Comparison of ENCODE assay signal across 11 cellular contexts in the genomic region with DNA sequence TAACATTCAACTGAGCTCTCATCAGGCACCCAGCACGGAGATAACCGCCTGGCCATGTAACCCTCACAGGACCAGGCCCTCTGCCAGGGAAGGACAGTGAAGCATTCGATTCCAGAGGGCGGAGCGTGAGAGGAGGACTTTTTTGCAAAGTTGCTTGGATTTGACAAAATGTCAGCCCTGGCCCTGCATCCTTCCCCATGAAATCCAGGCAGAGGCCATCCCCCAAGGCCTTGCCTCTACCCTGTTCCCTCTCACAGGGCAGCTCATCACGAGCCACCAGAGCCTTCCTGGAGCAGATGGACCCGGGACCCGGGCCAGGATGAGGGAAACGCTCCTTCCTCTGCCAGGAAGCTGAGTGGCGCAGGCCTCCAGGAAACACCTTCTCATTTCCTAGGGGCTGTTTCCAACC. TPM values are rescaled to one million over a fixed set of nuclear protein-coding genes. Genes with fewer than 3 reads are reported as not detected.
DNase-seq lines count a peak whose midpoint lies in the region; ATAC-seq, FAIRE-seq and TF ChIP-seq lines count a peak whose summit lies in the region.
"Had no signal": no experiment of that assay in that cellular context is flagged by ENCODE, and none has a peak within 500 bp of the region (broad histone marks: within the 10 kb centered on the region; RNA-seq: fewer than 3 reads in every experiment).

No MANE protein-coding gene starts in this region.

- H3K9me2 ChIP-seq in GM23338 (ENCODE audit: insufficient read depth) = no peaks in the 10 kb centered on the region

- intact Hi-C loops in kidney (cut with DNase I) (no loop called here), spleen (cut with DNase I; ENCODE audit: low total_unique reads) (no loop called here)
- intact Hi-C loops in CD4-positive, alpha-beta T cell (cut with DNase I, micrococcal nuclease) = no loop called here

- no peak overlapping the region; the same call in 1 of the 2 replicates for H3K27ac Mint-ChIP-seq in GM23338
- no peak overlapping the region for H3K27ac Mint-ChIP-seq in activated T-cell treated with anti-CD3 and anti-CD28 coated beads, Interleukin-2, amount 50 U/mL, for 72 hours
- H3K27ac Mint-ChIP-seq in CD4-positive, alpha-beta T cell = no peak overlapping the region

- no peak overlapping the region for H3K9ac ChIP-seq in kidney (ENCODE audit: low read length in 2 of 2)

- H2AFZ ChIP-seq in GM23338 = no peak overlapping the region

- H3K27me3 ChIP-seq in GM23338 (ENCODE audit: insufficient read depth) (no peaks in the 10 kb centered on the region), spleen (replicated peaks in 1 of 7) (no peaks in the 10 kb centered on the region)
- H3K27me3 ChIP-seq in CD4-positive, alpha-beta T cell (ENCODE audit: control insufficient read depth, insufficient read depth, low read length) = no peaks in the 10 kb centered on the region

- ATAC-seq in GM23338 = peak; percentile 42
- no peak for ATAC-seq in activated T-cell treated with anti-CD3 and anti-CD28 coated beads, Interleukin-2, amount 50 U/mL, for 72 hours (replicated peaks in 1 of 2)
- no peak for ATAC-seq in GM21367 (IDR thresholded peaks at IDR 0.05; ENCODE audit: unreplicated experiment)
- no peak for ATAC-seq in CD4-positive, alpha-beta T cell (ENCODE audit: poor library complexity)
- ATAC-seq in GM21381 (IDR thresholded peaks at IDR 0.05; ENCODE audit: unreplicated experiment) = no peak

- peaks cover 9% of the 10 kb centered on the region for H3K27me3 Mint-ChIP-seq in GM23338 (ENCODE audit: insufficient read depth, low read depth, poor library complexity)
- H3K27me3 Mint-ChIP-seq in activated T-cell treated with anti-CD3 and anti-CD28 coated beads, Interleukin-2, amount 50 U/mL, for 72 hours (ENCODE audit: low read depth) = no peaks in the 10 kb centered on the region
- H3K27me3 Mint-ChIP-seq in CD4-positive, alpha-beta T cell = no peaks in the 10 kb centered on the region

- H3K36me3 ChIP-seq in GM23338 (ENCODE audit: insufficient read depth) (no peaks in the 10 kb centered on the region), kidney (ENCODE audit: control insufficient read depth in 1 of 2, insufficient read depth in 2 of 2, low read length in 2 of 2) (no peaks in the 10 kb centered on the region), spleen (peaks cover 0 to 60% (median 4%) of the 10 kb centered on the region in 6 donors)

- no peaks in the 10 kb centered on the region for H3K9me3 Mint-ChIP-seq in GM23338
- no peaks in the 10 kb centered on the region for H3K9me3 Mint-ChIP-seq in activated T-cell treated with anti-CD3 and anti-CD28 coated beads, Interleukin-2, amount 50 U/mL, for 72 hours
- no peaks in the 10 kb centered on the region for H3K9me3 Mint-ChIP-seq in CD4-positive, alpha-beta T cell

- H3K27ac ChIP-seq in GM23338 (ENCODE audit: low read depth) (no peak overlapping the region), kidney (ENCODE audit: low read depth in 2 of 2, low read length in 2 of 2) (no peak overlapping the region), spleen (peak overlapping the region; percentile 70 to 89 (median 84))
- H3K27ac ChIP-seq in CD4-positive, alpha-beta T cell (ENCODE audit: low read depth, low read length) = no peak overlapping the region

- TF ChIP-seq CTCF in GM23338 (conservative IDR thresholded peaks at IDR 0.05; ENCODE audit: low read depth in 2 of 2) (no peak), kidney (IDR thresholded peaks at IDR 0.05; ENCODE audit: borderline replicate concordance, extremely low read depth, insufficient read depth) (no peak), spleen (IDR thresholded peaks at IDR 0.05 in 8 of 11, conservative IDR thresholded peaks at IDR 0.05 in 3 of 11) (no peak)
- TF ChIP-seq CTCF in CD4-positive, alpha-beta T cell (IDR thresholded peaks at IDR 0.05) = no peak

- FAIRE-seq in kidney (lab: Jason Lieb, UNC) = no peak

- no peaks in the 10 kb centered on the region; the same call in 1 of the 2 replicates for H4K20me1 ChIP-seq in GM23338 (replicated peaks; ENCODE audit: insufficient read depth)

- DNase-seq in GM23338 (ENCODE audit: low spot score) (no peak), cerebellum (ENCODE audit: low spot score) (peak; percentile 94), kidney (peak; percentile 82), spleen (peak; percentile 87)
- DNase-seq in activated T-cell treated with anti-CD3 and anti-CD28 coated beads, Interleukin-2, amount 50 U/mL, for 72 hours = no peak
- DNase-seq in CD4-positive, alpha-beta T cell = no peak
- DNase-seq: activated CD8-positive, alpha-beta memory T cell treated with anti-CD3 and anti-CD28 coated beads, Interleukin-2, amount 50 U/mL, for 48 hours; Karpas-422; NCI-H774 had no signal

- H3K4me3 ChIP-seq in GM23338 = no peak overlapping the region
- H3K4me3 ChIP-seq in kidney (ENCODE audit: low read length in 2 of 2) = no peak overlapping the region
- H3K4me3 ChIP-seq in spleen = peak overlapping the region in 1 of 8 donors; percentile 54

- no peak for TF ChIP-seq POLR2A in spleen (IDR thresholded peaks at IDR 0.05)

- H3K4me1 Mint-ChIP-seq in GM23338 = peaks cover 34% of the 10 kb centered on the region
- peaks cover 9% of the 10 kb centered on the region for H3K4me1 Mint-ChIP-seq in activated T-cell treated with anti-CD3 and anti-CD28 coated beads, Interleukin-2, amount 50 U/mL, for 72 hours (ENCODE audit: low read depth)
- H3K4me1 Mint-ChIP-seq in CD4-positive, alpha-beta T cell (ENCODE audit: low read depth) = peaks cover 6% of the 10 kb centered on the region

- H3K36me3 Mint-ChIP-seq in GM23338 (ENCODE audit: low read depth) = peaks cover 24% of the 10 kb centered on the region
- H3K36me3 Mint-ChIP-seq in activated T-cell treated with anti-CD3 and anti-CD28 coated beads, Interleukin-2, amount 50 U/mL, for 72 hours (ENCODE audit: insufficient read depth in 2 of 2) = peaks cover 0 to 6% of the 10 kb centered on the region in 2 donors
- peaks cover 20% of the 10 kb centered on the region for H3K36me3 Mint-ChIP-seq in CD4-positive, alpha-beta T cell (ENCODE audit: low read depth)

- peaks cover 6% of the 10 kb centered on the region; the same call in 1 of the 2 replicates for H3F3A ChIP-seq in GM23338 (replicated peaks; ENCODE audit: low read depth)

- CTCF ChIA-PET in CD4-positive, alpha-beta T cell (lab: Charles Lee) = no interaction called here

- H3K4me2 ChIP-seq in GM23338 = no peak overlapping the region

- H3K79me2 ChIP-seq in GM23338 (replicated peaks; ENCODE audit: insufficient read depth) = 0 out of 2 replicates have a peak, but pooled peaks cover 3% of the 10 kb centered on the region

- peaks cover 16% of the 10 kb centered on the region; the same call in 1 of the 2 replicates for H3K4me1 ChIP-seq in GM23338 (ENCODE audit: insufficient read depth)
- H3K4me1 ChIP-seq in kidney (ENCODE audit: control insufficient read depth in 1 of 2, insufficient read depth in 1 of 2, low read depth in 1 of 2, low read length in 2 of 2) = no peaks in the 10 kb centered on the region
- H3K4me1 ChIP-seq in spleen = peaks cover 9 to 74% (median 35%) of the 10 kb centered on the region in 6 donors

- 53 to 81% (median 61%) methylated on average over 5 to 10 of the region's 10 CpGs for WGBS in spleen, 5 donors

- POLR2A ChIA-PET in CD4-positive, alpha-beta T cell (lab: Charles Lee) = no interaction called here

- H3K9me3 ChIP-seq in kidney (ENCODE audit: control insufficient read depth in 1 of 2, low read length in 2 of 2) = no peaks in the 10 kb centered on the region
- no peaks in the 10 kb centered on the region for H3K9me3 ChIP-seq in spleen
- H3K9me3 ChIP-seq in CD4-positive, alpha-beta T cell (ENCODE audit: control insufficient read depth, low read length) = no peaks in the 10 kb centered on the region

- H3K4me3 Mint-ChIP-seq in GM23338 = no peak overlapping the region
- H3K4me3 Mint-ChIP-seq in activated T-cell treated with anti-CD3 and anti-CD28 coated beads, Interleukin-2, amount 50 U/mL, for 72 hours = no peak overlapping the region
- no peak overlapping the region for H3K4me3 Mint-ChIP-seq in CD4-positive, alpha-beta T cell

RNA-seq across cellular contexts. Expression of gene CAMKK2, which starts 17.0 kb away (rescaled TPM):
- 18.5 and 26.4 TPM in 2 replicates for total RNA-seq in GM23338 (2014; rRNA removed; shearing (Covaris generic))
- polyA plus RNA-seq in GM23338 (2016; fragmentation: Nextera tagmentation; extraction: Ambion mirVana) (9.5 and 10.3 TPM in 2 replicates), kidney (ENCODE audit: insufficient read depth, low read depth, low replicate concordance) (16.3 TPM), spleen (10 to 100 TPM; 13.6 to 34.3 (median 14.2) TPM)
- total RNA-seq in cerebellum (27.3 TPM), kidney (35.6 TPM), spleen (10 to 100 TPM; 52.3 to 90.1 (median 81.2) TPM)
- 10 to 100 TPM; 22.2 to 25.3 TPM for total RNA-seq in activated T-cell treated with anti-CD3 and anti-CD28 coated beads, Interleukin-2, amount 50 U/mL, for 72 hours
- 1 to 10 TPM; 6.7 to 6.8 TPM for total RNA-seq in CD4-positive, alpha-beta T cell

Comparison
In these comparisons a context has a peak if more than half of its experiments do, and no peak if none do; other contexts are left out.
1. DNase-seq: peak in cerebellum (single experiment), kidney (single experiment) and spleen (single experiment); none in GM23338 (single experiment), activated T-cell treated with anti-CD3 and anti-CD28 coated beads, Interleukin-2, amount 50 U/mL, for 72 hours (0 of 2) and CD4-positive, alpha-beta T cell (0 of 10).
2. H3K27ac ChIP-seq: peak in spleen (8 of 8); none in GM23338 (single experiment), kidney (0 of 2) and CD4-positive, alpha-beta T cell (single experiment).